ENCODE assay signal across 1 cellular context in the genomic region with DNA sequence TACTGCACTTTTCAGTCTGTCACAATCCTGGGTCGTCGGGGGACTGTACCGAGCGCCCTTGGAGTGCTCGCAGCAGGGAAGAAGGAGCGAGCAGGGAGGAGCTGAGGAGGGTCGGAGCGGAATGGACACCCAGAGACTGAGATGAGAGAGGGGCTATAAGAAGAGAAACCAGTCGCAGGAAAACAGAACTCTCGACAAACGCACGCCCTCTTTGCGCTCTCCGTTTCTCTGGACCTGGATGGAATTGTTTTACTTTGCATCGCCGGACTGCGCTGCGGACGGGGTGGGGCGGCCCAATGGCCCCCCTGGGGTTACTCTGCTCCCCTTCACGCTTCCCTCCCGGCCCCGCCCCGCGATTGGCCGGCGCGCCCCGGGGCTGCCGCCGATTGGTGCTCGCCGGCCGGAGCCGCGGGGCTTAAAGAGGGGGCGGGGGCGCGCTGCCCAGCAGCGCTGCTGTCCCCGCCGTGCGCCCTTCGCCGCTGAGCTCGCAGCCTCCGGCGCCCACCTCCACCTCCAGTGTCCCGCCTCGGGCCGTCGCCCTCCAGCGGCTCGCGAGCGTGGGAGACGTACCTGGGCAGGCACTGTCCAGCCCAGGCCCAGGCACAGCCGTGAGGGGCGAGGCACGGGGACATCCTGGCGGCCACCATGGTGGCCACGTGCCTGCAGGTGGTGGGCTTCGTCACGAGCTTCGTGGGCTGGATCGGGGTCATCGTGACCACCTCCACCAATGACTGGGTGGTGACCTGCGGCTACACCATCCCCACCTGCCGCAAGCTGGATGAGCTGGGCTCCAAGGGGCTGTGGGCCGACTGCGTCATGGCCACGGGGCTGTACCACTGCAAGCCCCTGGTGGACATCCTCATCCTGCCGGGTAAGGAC.
TF ChIP-seq lines count a peak whose summit lies in the region.

A gene (plus strand): TSS at position 447 of the 879 bp plus-strand sequence. CDS start 199 bp downstream, at position 646.

TF ChIP-seq in WTC11, 78 proteins besides CTCF, POLR2A, EP300 and RAD21 (continued from another document):
- TF ChIP-seq, protein P1, sequence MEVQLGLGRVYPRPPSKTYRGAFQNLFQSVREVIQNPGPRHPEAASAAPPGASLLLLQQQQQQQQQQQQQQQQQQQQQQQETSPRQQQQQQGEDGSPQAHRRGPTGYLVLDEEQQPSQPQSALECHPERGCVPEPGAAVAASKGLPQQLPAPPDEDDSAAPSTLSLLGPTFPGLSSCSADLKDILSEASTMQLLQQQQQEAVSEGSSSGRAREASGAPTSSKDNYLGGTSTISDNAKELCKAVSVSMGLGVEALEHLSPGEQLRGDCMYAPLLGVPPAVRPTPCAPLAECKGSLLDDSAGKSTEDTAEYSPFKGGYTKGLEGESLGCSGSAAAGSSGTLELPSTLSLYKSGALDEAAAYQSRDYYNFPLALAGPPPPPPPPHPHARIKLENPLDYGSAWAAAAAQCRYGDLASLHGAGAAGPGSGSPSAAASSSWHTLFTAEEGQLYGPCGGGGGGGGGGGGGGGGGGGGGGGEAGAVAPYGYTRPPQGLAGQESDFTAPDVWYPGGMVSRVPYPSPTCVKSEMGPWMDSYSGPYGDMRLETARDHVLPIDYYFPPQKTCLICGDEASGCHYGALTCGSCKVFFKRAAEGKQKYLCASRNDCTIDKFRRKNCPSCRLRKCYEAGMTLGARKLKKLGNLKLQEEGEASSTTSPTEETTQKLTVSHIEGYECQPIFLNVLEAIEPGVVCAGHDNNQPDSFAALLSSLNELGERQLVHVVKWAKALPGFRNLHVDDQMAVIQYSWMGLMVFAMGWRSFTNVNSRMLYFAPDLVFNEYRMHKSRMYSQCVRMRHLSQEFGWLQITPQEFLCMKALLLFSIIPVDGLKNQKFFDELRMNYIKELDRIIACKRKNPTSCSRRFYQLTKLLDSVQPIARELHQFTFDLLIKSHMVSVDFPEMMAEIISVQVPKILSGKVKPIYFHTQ (CRISPR knock-in tag; IDR thresholded peaks at IDR 0.05): no peak
- TF ChIP-seq MYBL2 (CRISPR knock-in tag; IDR thresholded peaks at IDR 0.05) (peak; percentile 97), TP53 (CRISPR knock-in tag; IDR thresholded peaks at IDR 0.05) (no peak; the same call in none of the 2 replicates), GRHL2 (CRISPR knock-in tag; IDR thresholded peaks at IDR 0.05; ENCODE audit: insufficient replicate concordance, severe bottlenecking) (no peak), ZNF121 (CRISPR knock-in tag; IDR thresholded peaks at IDR 0.05) (peak; percentile 91)
- TF ChIP-seq, protein P2, sequence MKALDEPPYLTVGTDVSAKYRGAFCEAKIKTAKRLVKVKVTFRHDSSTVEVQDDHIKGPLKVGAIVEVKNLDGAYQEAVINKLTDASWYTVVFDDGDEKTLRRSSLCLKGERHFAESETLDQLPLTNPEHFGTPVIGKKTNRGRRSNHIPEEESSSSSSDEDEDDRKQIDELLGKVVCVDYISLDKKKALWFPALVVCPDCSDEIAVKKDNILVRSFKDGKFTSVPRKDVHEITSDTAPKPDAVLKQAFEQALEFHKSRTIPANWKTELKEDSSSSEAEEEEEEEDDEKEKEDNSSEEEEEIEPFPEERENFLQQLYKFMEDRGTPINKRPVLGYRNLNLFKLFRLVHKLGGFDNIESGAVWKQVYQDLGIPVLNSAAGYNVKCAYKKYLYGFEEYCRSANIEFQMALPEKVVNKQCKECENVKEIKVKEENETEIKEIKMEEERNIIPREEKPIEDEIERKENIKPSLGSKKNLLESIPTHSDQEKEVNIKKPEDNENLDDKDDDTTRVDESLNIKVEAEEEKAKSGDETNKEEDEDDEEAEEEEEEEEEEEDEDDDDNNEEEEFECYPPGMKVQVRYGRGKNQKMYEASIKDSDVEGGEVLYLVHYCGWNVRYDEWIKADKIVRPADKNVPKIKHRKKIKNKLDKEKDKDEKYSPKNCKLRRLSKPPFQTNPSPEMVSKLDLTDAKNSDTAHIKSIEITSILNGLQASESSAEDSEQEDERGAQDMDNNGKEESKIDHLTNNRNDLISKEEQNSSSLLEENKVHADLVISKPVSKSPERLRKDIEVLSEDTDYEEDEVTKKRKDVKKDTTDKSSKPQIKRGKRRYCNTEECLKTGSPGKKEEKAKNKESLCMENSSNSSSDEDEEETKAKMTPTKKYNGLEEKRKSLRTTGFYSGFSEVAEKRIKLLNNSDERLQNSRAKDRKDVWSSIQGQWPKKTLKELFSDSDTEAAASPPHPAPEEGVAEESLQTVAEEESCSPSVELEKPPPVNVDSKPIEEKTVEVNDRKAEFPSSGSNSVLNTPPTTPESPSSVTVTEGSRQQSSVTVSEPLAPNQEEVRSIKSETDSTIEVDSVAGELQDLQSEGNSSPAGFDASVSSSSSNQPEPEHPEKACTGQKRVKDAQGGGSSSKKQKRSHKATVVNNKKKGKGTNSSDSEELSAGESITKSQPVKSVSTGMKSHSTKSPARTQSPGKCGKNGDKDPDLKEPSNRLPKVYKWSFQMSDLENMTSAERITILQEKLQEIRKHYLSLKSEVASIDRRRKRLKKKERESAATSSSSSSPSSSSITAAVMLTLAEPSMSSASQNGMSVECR (CRISPR knock-in tag; IDR thresholded peaks at IDR 0.05; ENCODE audit: borderline replicate concordance): peak; percentile 97
TF ChIP-seq in WTC11: peak in this region for 47.
